13 cellular contexts compared by ENCODE assay signal in the genomic region with DNA sequence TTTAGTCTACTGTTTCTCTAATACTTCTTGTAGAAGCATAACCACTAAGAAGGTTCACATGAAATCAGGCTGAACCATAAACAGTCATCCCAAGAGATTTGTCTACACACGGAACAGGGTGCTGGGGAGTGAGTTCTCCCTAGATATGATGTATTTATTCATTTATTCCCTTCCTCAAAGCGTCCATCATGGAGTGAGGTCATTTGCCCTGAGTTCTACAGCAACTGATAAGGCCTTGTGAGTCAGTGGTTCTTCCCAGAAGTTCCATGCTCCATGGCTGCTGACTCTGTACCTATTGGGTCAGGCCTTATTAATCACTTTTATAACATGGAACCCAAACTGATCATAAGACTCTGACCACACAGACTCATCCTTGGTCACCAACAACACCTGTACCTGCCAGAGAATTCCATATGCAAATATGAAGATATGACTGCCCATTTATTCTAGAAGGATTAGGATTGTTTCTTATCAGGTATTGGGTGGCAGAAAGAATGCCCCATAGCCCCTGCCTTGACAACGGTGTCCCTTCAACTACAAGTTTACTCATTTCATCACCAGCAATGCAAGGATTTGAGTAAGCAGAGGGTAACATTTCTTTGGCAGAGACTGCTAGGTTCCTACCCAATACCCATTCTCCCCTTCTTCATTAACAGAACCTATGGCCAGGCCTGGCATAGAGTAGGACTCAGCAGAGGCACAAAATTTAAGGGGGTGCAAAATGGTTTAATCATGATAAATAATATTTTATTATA.
A peak's percentile ranks its signal among the peaks of the same experiment; 100 is the strongest.
DNase-seq lines count a peak whose midpoint lies in the region; ATAC-seq and TF ChIP-seq lines count a peak whose summit lies in the region.
"Had no signal": no experiment of that assay in that cellular context is flagged by ENCODE, and none has a peak within 500 bp of the region (broad histone marks: within the 10 kb centered on the region; RNA-seq: fewer than 3 reads in every experiment).

No MANE protein-coding gene starts in this region.

- H3K4me1 Mint-ChIP-seq in CD14-positive monocyte (peaks cover 82% of the 10 kb centered on the region), chondrocyte (ENCODE audit: low read depth) (peaks cover 85% of the 10 kb centered on the region)

- intact Hi-C loops in CD14-positive monocyte (cut with micrococcal nuclease), result no loop called here

- no peak for ATAC-seq in HG03432 (IDR thresholded peaks at IDR 0.05; ENCODE audit: unreplicated experiment)
- no peak for ATAC-seq in GM19035 (IDR thresholded peaks at IDR 0.05; ENCODE audit: unreplicated experiment)
- ATAC-seq: GM23338 had no signal

- TF ChIP-seq CTCF in CD14-positive monocyte (IDR thresholded peaks at IDR 0.05) (no peak), chondrocyte (IDR thresholded peaks at IDR 0.05) (no peak)

- H3K27ac Mint-ChIP-seq in CD14-positive monocyte (peak overlapping the region; percentile 82 to 96 (median 93)), chondrocyte (ENCODE audit: unreplicated experiment) (peak overlapping the region; percentile 94)
- H3K27ac Mint-ChIP-seq: GM23338 had no signal

- H3K9me3 Mint-ChIP-seq in CD14-positive monocyte (no peaks in the 10 kb centered on the region), chondrocyte (ENCODE audit: low read depth) (no peaks in the 10 kb centered on the region)
- H3K9me3 Mint-ChIP-seq: GM23338 had no signal

- DNase-seq in CD14-positive monocyte (ENCODE audit: low spot score) (peak; percentile 69), MG63 (peak; percentile 46), chondrocyte (ENCODE audit: low spot score) (no peak), myocyte (ENCODE audit: low read depth) (peak; percentile 38), NCI-H1048 (lab: John Stamatoyannopoulos, UW) (no peak), NCI-H526 treated with DMSO at 0.1 percent for 48 hours (lab: John Stamatoyannopoulos, UW) (no peak)
- DNase-seq: activated gamma-delta T cell; effector memory CD4-positive, alpha-beta T cell; kidney; NCI-H1436 treated with DMSO at 0.1 percent for 48 hours had no signal

- no peaks in the 10 kb centered on the region for H3K27me3 ChIP-seq in MG63

- H3K9me3 ChIP-seq in MG63, result no peaks in the 10 kb centered on the region

- H3K4me3 Mint-ChIP-seq in CD14-positive monocyte (no peak overlapping the region), chondrocyte (ENCODE audit: unreplicated experiment) (no peak overlapping the region)
- H3K4me3 Mint-ChIP-seq: GM23338 had no signal

- H3K36me3 ChIP-seq in MG63, result peaks cover 5% of the 10 kb centered on the region; the same call in 1 of the 2 replicates

- H3K36me3 Mint-ChIP-seq in CD14-positive monocyte, result peaks cover 6 to 20% of the 10 kb centered on the region in 2 donors
- H3K36me3 Mint-ChIP-seq in chondrocyte (ENCODE audit: low read depth), result no peaks in the 10 kb centered on the region

- H3K27me3 Mint-ChIP-seq in CD14-positive monocyte (ENCODE audit: low read depth in 3 of 3), result peaks cover 0 to 1% (median 1%) of the 10 kb centered on the region in 3 donors
- no peaks in the 10 kb centered on the region for H3K27me3 Mint-ChIP-seq in chondrocyte (ENCODE audit: low read depth)

- H3K4me3 ChIP-seq in MG63, result no peak overlapping the region
- H3K4me3 ChIP-seq: GM23338 had no signal

Comparison
In these comparisons a context has a peak if more than half of its experiments do, and no peak if none do; other contexts are left out.
1. DNase-seq: peak in CD14-positive monocyte (single experiment), MG63 (single experiment) and myocyte (single experiment); none in chondrocyte (single experiment), NCI-H1048 (single experiment) and NCI-H526 treated with DMSO at 0.1 percent for 48 hours (single experiment).